Comparison of ENCODE assay signal across 32 cellular contexts in the genomic region with DNA sequence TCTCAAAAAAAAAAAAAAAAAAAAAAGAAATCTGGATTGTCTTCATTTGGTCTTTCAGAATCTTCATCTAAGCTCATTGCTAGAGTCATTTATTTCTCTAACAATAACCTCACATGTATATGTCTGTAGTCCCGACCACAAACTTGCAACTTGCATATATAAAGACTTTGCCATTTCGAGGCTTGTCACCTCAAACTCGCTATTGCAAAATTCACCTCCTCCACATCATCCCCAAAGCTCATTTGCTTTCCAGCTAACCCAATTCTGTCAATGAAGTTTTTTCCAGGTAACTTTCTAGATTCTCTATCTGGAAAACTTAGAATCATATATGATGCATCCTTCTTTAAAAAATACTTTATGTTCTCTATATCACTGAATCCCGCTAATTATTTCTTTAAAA.
"Had no signal": no experiment of that assay in that cellular context is flagged by ENCODE, and none has a peak within 500 bp of the region (broad histone marks: within the 10 kb centered on the region; RNA-seq: fewer than 3 reads in every experiment).

No MANE protein-coding gene starts in this region.

- H3K9me3 ChIP-seq: adrenal gland, ascending aorta, body of pancreas, breast epithelium had no signal

- ATAC-seq: activated naive CD4-positive, alpha-beta T cell treated with anti-CD3 and anti-CD28 coated beads, Interleukin-2, amount 50 U/mL, for 72 hours; activated naive CD8-positive, alpha-beta T cell treated with anti-CD3 and anti-CD28 coated beads, Interleukin-2, amount 50 U/mL, for 24 hours; activated T-cell treated with anti-CD3 and anti-CD28 coated beads, Interleukin-2, amount 50 U/mL, for 4 hours; activated T-cell treated with anti-CD3 and anti-CD28 coated beads, Interleukin-2, amount 50 U/mL, for 72 hours; activated T-helper 17 cell treated with anti-CD3 and anti-CD28 coated beads, Interleukin-2, amount 50 U/mL, for 72 hours; body of pancreas had no signal

- H3K27ac ChIP-seq: adrenal gland, ascending aorta, body of pancreas, brain microvascular endothelial cell, breast epithelium, cardiac muscle cell had no signal

- H3K4me1 ChIP-seq: adrenal gland, ascending aorta, body of pancreas, breast epithelium had no signal

- H3K4me3 ChIP-seq: adrenal gland, ascending aorta, body of pancreas, breast epithelium, cardiac muscle cell had no signal

- DNase-seq: activated effector memory CD4-positive, alpha-beta T cell treated with anti-CD3 and anti-CD28 coated beads, Interleukin-2, amount 50 U/mL, for 16 hours; activated effector memory CD4-positive, alpha-beta T cell treated with Interleukin-2 at 50 U/mL for 16 hours; activated gamma-delta T cell treated with Interleukin-2 at 50 U/mL for 16 hours; activated naive CD4-positive, alpha-beta T cell; activated naive CD4-positive, alpha-beta T cell treated with anti-CD3 and anti-CD28 coated beads for 36 hours; activated naive CD4-positive, alpha-beta T cell treated with anti-CD3 and anti-CD28 coated beads, Interleukin-2, amount 10 ng/mL, durations not matched to agents 7 days and 5 days; activated naive CD4-positive, alpha-beta T cell treated with anti-CD3 and anti-CD28 coated beads, Interleukin-2, amount 50 U/mL, for 16 hours; activated naive CD4-positive, alpha-beta T cell treated with Interleukin-2 at 50 U/mL for 16 hours; activated naive CD8-positive, alpha-beta T cell treated with anti-CD3 and anti-CD28 coated beads for 36 hours; activated naive CD8-positive, alpha-beta T cell treated with anti-CD3 and anti-CD28 coated beads, Interleukin-2, amount 10 ng/mL, durations not matched to agents 7 days and 5 days; activated naive CD8-positive, alpha-beta T cell treated with anti-CD3 and anti-CD28 coated beads, Interleukin-2, amount 50 U/mL, for 24 hours; activated T-cell treated with anti-CD3 and anti-CD28 coated beads, Interleukin-2, amount 50 U/mL, for 1 hour; activated T-cell treated with anti-CD3 and anti-CD28 coated beads, Interleukin-2, amount 50 U/mL, for 24 hours; activated T-cell treated with anti-CD3 and anti-CD28 coated beads, Interleukin-2, amount 50 U/mL, for 4 hours; activated T-cell treated with anti-CD3 and anti-CD28 coated beads, Interleukin-2, amount 50 U/mL, for 48 hours; activated T-cell treated with anti-CD3 and anti-CD28 coated beads, Interleukin-2, amount 50 U/mL, for 72 hours; adrenal gland; amniotic stem cell; amygdala; anterior cingulate cortex; aorta; body of pancreas; brain microvascular endothelial cell; central memory CD4-positive, alpha-beta T cell; cerebellar nuclear complex had no signal

- FAIRE-seq: astrocyte, bronchial epithelial cell had no signal
